Comparison of ENCODE assay signal across 12 cellular contexts in genomic region chr9:123550797-123551196, GRCh38.
DNase-seq lines count a peak whose midpoint lies in the region; ATAC-seq and TF ChIP-seq lines count a peak whose summit lies in the region.
"Had no signal": no experiment of that assay in that cellular context is flagged by ENCODE, and none has a peak within 500 bp of the region (broad histone marks: within the 10 kb centered on the region; RNA-seq: fewer than 3 reads in every experiment).

No MANE protein-coding gene starts in this region.

- ATAC-seq in WTC11 (peak; percentile 87), GM19328 (IDR thresholded peaks at IDR 0.05; ENCODE audit: unreplicated experiment) (no peak), GM19463 (IDR thresholded peaks at IDR 0.05; ENCODE audit: unreplicated experiment) (no peak)
- ATAC-seq: pancreas; stimulated activated effector memory CD8-positive, alpha-beta T cell treated with anti-CD3 and anti-CD28 coated beads, Interleukin-12 subunit alpha, Interleukin-12 subunit beta, amount 100 ng/mL, for 72 hours had no signal

- CTCF ChIA-PET in WTC11 (lab: Charles Lee), result interaction anchor here (0.6 to 1.7 kb wide), 6 partner anchors 148 to 463 kb away, joined by 3 to 4 read pairs (median 3); no protein-coding TSS in a partner anchor

- no peak for TF ChIP-seq CTCF in WTC11 (IDR thresholded peaks at IDR 0.05)
- no peak for TF ChIP-seq CTCF in nephron (IDR thresholded peaks at IDR 0.05; ENCODE audit: unreplicated experiment in 3 of 3)
- no peak for TF ChIP-seq CTCF in chondrocyte (IDR thresholded peaks at IDR 0.05)

- POLR2A ChIA-PET in WTC11 (lab: Charles Lee), result interaction anchor here (1.0 kb wide), 1 partner anchor 470 kb away, joined by 3 read pairs; no protein-coding TSS in a partner anchor

- H3K4me1 Mint-ChIP-seq in WTC11 (peaks cover 21% of the 10 kb centered on the region), nephron (peaks cover 25% of the 10 kb centered on the region), chondrocyte (ENCODE audit: low read depth) (no peaks in the 10 kb centered on the region)

- peak; percentile 70 for DNase-seq in D341Med (ENCODE audit: low spot score)
- DNase-seq in NCI-H128 (lab: John Stamatoyannopoulos, UW; ENCODE audit: unreplicated experiment), result peak; percentile 19
- peak; percentile 54 for DNase-seq in WTC11 (ENCODE audit: low spot score)
- no peak for DNase-seq in chondrocyte (ENCODE audit: low spot score)
- DNase-seq: activated T-cell treated with anti-CD3 and anti-CD28 coated beads, Interleukin-2, amount 50 U/mL, for 48 hours; kidney; pancreas; Right ventricle myocardium superior had no signal

- H3K4me3 Mint-ChIP-seq in WTC11 (no peak overlapping the region), nephron (no peak overlapping the region), chondrocyte (ENCODE audit: unreplicated experiment) (no peak overlapping the region)
- H3K4me3 Mint-ChIP-seq: stimulated activated effector memory CD8-positive, alpha-beta T cell treated with anti-CD3 and anti-CD28 coated beads, Interleukin-12 subunit alpha, Interleukin-12 subunit beta, amount 100 ng/mL, for 72 hours had no signal

- H3K27me3 Mint-ChIP-seq in WTC11 (ENCODE audit: low read depth) (no peaks in the 10 kb centered on the region), nephron (ENCODE audit: low read depth) (peaks cover 9% of the 10 kb centered on the region), chondrocyte (ENCODE audit: low read depth) (no peaks in the 10 kb centered on the region)

- H3K9me3 Mint-ChIP-seq in WTC11 (no peaks in the 10 kb centered on the region; the same call in 1 of the 2 replicates), nephron (no peaks in the 10 kb centered on the region), chondrocyte (ENCODE audit: low read depth) (no peaks in the 10 kb centered on the region)
- H3K9me3 Mint-ChIP-seq: stimulated activated effector memory CD8-positive, alpha-beta T cell treated with anti-CD3 and anti-CD28 coated beads, Interleukin-12 subunit alpha, Interleukin-12 subunit beta, amount 100 ng/mL, for 72 hours had no signal

- no peak overlapping the region for H3K27ac Mint-ChIP-seq in WTC11
- H3K27ac Mint-ChIP-seq in nephron, result peak overlapping the region in 2 of 3 experiments; percentile 41 to 44
- H3K27ac Mint-ChIP-seq in chondrocyte (ENCODE audit: unreplicated experiment), result no peak overlapping the region

- H3K36me3 Mint-ChIP-seq in WTC11 (peaks cover 2% of the 10 kb centered on the region; the same call in 1 of the 2 replicates), nephron (ENCODE audit: low read depth) (peaks cover 13% of the 10 kb centered on the region), chondrocyte (ENCODE audit: low read depth) (peaks cover 4% of the 10 kb centered on the region)

TF ChIP-seq in WTC11, 78 proteins besides CTCF, POLR2A, EP300 and RAD21:
- no peak for TF ChIP-seq MXD4 (CRISPR knock-in tag; IDR thresholded peaks at IDR 0.05; ENCODE audit: borderline replicate concordance)
- TF ChIP-seq GABPB1 (CRISPR knock-in tag; IDR thresholded peaks at IDR 0.05), result no peak
- no peak for TF ChIP-seq FOXK1 (CRISPR knock-in tag; IDR thresholded peaks at IDR 0.05)
- TF ChIP-seq RELA (CRISPR knock-in tag; IDR thresholded peaks at IDR 0.05; ENCODE audit: borderline replicate concordance), result no peak
- no peak for TF ChIP-seq CBFB (CRISPR knock-in tag; IDR thresholded peaks at IDR 0.05; ENCODE audit: low read depth)
- no peak for TF ChIP-seq ZSCAN18 (CRISPR knock-in tag; IDR thresholded peaks at IDR 0.05)
- no peak for TF ChIP-seq NFYB (CRISPR knock-in tag; conservative IDR thresholded peaks at IDR 0.05; ENCODE audit: low read depth)
- no peak for TF ChIP-seq SP1 (CRISPR knock-in tag; conservative IDR thresholded peaks at IDR 0.05)

Comparison
In these comparisons a context has a peak if more than half of its experiments do, and no peak if none do; other contexts are left out.
1. H3K27ac Mint-ChIP-seq: peak in nephron (2 of 3); none in WTC11 (single experiment) and chondrocyte (single experiment).